Comparison of ENCODE assay signal across 22 cellular contexts in genomic region chr10:101611096-101611495, GRCh38. TPM values are rescaled to one million over a fixed set of nuclear protein-coding genes. Genes with fewer than 3 reads are reported as not detected.
DNase-seq lines count a peak whose midpoint lies in the region; ATAC-seq and TF ChIP-seq lines count a peak whose summit lies in the region.
"Had no signal": no experiment of that assay in that cellular context is flagged by ENCODE, and none has a peak within 500 bp of the region (broad histone marks: within the 10 kb centered on the region; RNA-seq: fewer than 3 reads in every experiment).

No MANE protein-coding gene starts in this region.

- no peak overlapping the region for H3K9ac ChIP-seq in neural progenitor cell

- DNase-seq in activated naive CD4-positive, alpha-beta T cell treated with anti-CD3 and anti-CD28 coated beads, Interleukin-2, amount 50 U/mL, for 16 hours = no peak
- DNase-seq in Daoy (ENCODE audit: low read depth) (peak; percentile 7), neural progenitor cell (ENCODE audit: low spot score) (no peak), ascending aorta (ENCODE audit: low spot score in 2 of 2) (no peak)
- DNase-seq: ACHN; activated CD4-positive, CD25-positive, alpha-beta regulatory T cell treated with anti-CD3 and anti-CD28 coated beads, Interleukin-2, amount 50 U/mL, for 72 hours; caudate nucleus; islet precursor cell; NCI-H1105; NCI-H1930; NCI-H526 had no signal

- H2AFZ ChIP-seq in neural progenitor cell (replicated peaks) = no peak overlapping the region

- H3K4me1 ChIP-seq in neural progenitor cell (peaks cover 58% of the 10 kb centered on the region), ascending aorta (no peaks in the 10 kb centered on the region)
- H3K4me1 ChIP-seq: vagina had no signal

- H4K20me1 ChIP-seq in neural progenitor cell (ENCODE audit: low read depth) = peaks cover 33% of the 10 kb centered on the region

- TF ChIP-seq CTCF in neural progenitor cell (IDR thresholded peaks at IDR 0.05) (no peak), ascending aorta (IDR thresholded peaks at IDR 0.05) (no peak)

- H3K4me1 Mint-ChIP-seq in activated naive CD4-positive, alpha-beta T cell treated with anti-CD3 and anti-CD28 coated beads, Interleukin-2, amount 50 U/mL, for 24 hours = peaks cover 4% of the 10 kb centered on the region
- H3K4me1 Mint-ChIP-seq in activated T-helper 17 cell treated with anti-CD3 and anti-CD28 coated beads, Interleukin-2, amount 50 U/mL, for 72 hours = no peaks in the 10 kb centered on the region
- peaks cover 57% of the 10 kb centered on the region for H3K4me1 Mint-ChIP-seq in neural progenitor cell

- H3K36me3 ChIP-seq in neural progenitor cell = no peaks in the 10 kb centered on the region
- H3K36me3 ChIP-seq in ascending aorta = peaks cover 23 to 59% of the 10 kb centered on the region in 2 donors

- no peak overlapping the region for H3K4me3 Mint-ChIP-seq in activated naive CD4-positive, alpha-beta T cell treated with anti-CD3 and anti-CD28 coated beads, Interleukin-2, amount 50 U/mL, for 24 hours
- no peak overlapping the region for H3K4me3 Mint-ChIP-seq in activated T-helper 17 cell treated with anti-CD3 and anti-CD28 coated beads, Interleukin-2, amount 50 U/mL, for 72 hours
- no peak overlapping the region for H3K4me3 Mint-ChIP-seq in neural progenitor cell
- H3K4me3 Mint-ChIP-seq: dendritic cell treated with granulocyte-macrophage colony-stimulating factor and Interleukin-4, amounts not matched to agents 40 ng/mL and 50 ng/mL, for 4 days; IgD-negative memory B cell; T-helper 1 cell treated with Interleukin-12 subunit alpha and Interleukin-12 subunit beta and Interleukin-4 antibody, amounts not matched to agents 30 μg/mL and 1 μg/mL, for 36 hours had no signal

- H3F3A ChIP-seq in neural progenitor cell (ENCODE audit: low read depth) = peaks cover 44% of the 10 kb centered on the region

- no peaks in the 10 kb centered on the region for H3K79me2 ChIP-seq in neural progenitor cell (ENCODE audit: low read depth)

- H3K36me3 Mint-ChIP-seq in activated naive CD4-positive, alpha-beta T cell treated with anti-CD3 and anti-CD28 coated beads, Interleukin-2, amount 50 U/mL, for 24 hours = peaks cover 3% of the 10 kb centered on the region
- peaks cover 43% of the 10 kb centered on the region for H3K36me3 Mint-ChIP-seq in activated T-helper 17 cell treated with anti-CD3 and anti-CD28 coated beads, Interleukin-2, amount 50 U/mL, for 72 hours (ENCODE audit: low read depth)
- peaks cover 24% of the 10 kb centered on the region for H3K36me3 Mint-ChIP-seq in neural progenitor cell

- no peak overlapping the region for H3K4me2 ChIP-seq in neural progenitor cell
- H3K4me2 ChIP-seq: smooth muscle cell had no signal

- intact Hi-C loops in ascending aorta (cut with DNase I) = no loop called here

- no peak overlapping the region for H3K4me3 ChIP-seq in neural progenitor cell
- no peak overlapping the region for H3K4me3 ChIP-seq in ascending aorta
- H3K4me3 ChIP-seq: lung, smooth muscle cell, thoracic aorta, vagina had no signal

- no peaks in the 10 kb centered on the region for H3K9me3 Mint-ChIP-seq in activated naive CD4-positive, alpha-beta T cell treated with anti-CD3 and anti-CD28 coated beads, Interleukin-2, amount 50 U/mL, for 24 hours
- no peaks in the 10 kb centered on the region for H3K9me3 Mint-ChIP-seq in activated T-helper 17 cell treated with anti-CD3 and anti-CD28 coated beads, Interleukin-2, amount 50 U/mL, for 72 hours
- no peaks in the 10 kb centered on the region for H3K9me3 Mint-ChIP-seq in neural progenitor cell
- H3K9me3 Mint-ChIP-seq: dendritic cell treated with granulocyte-macrophage colony-stimulating factor and Interleukin-4, amounts not matched to agents 40 ng/mL and 50 ng/mL, for 4 days; IgD-negative memory B cell; T-helper 1 cell treated with Interleukin-12 subunit alpha and Interleukin-12 subunit beta and Interleukin-4 antibody, amounts not matched to agents 30 μg/mL and 1 μg/mL, for 36 hours had no signal

- ATAC-seq in activated T-helper 17 cell treated with anti-CD3 and anti-CD28 coated beads, Interleukin-2, amount 50 U/mL, for 72 hours (replicated peaks) = peak; percentile 15
- ATAC-seq in GM19452 (IDR thresholded peaks at IDR 0.05; ENCODE audit: unreplicated experiment) (no peak), HG02840 (IDR thresholded peaks at IDR 0.05; ENCODE audit: low FRiP score, unreplicated experiment) (no peak)

- H3K27me3 ChIP-seq in neural progenitor cell (no peaks in the 10 kb centered on the region), ascending aorta (no peaks in the 10 kb centered on the region)
- H3K27me3 ChIP-seq: vagina had no signal

- no peaks in the 10 kb centered on the region for H3K27me3 Mint-ChIP-seq in activated naive CD4-positive, alpha-beta T cell treated with anti-CD3 and anti-CD28 coated beads, Interleukin-2, amount 50 U/mL, for 24 hours
- H3K27me3 Mint-ChIP-seq in activated T-helper 17 cell treated with anti-CD3 and anti-CD28 coated beads, Interleukin-2, amount 50 U/mL, for 72 hours = no peaks in the 10 kb centered on the region
- H3K27me3 Mint-ChIP-seq in neural progenitor cell (ENCODE audit: insufficient read depth, low read depth) = peaks cover 6% of the 10 kb centered on the region
- H3K27me3 Mint-ChIP-seq: dendritic cell treated with granulocyte-macrophage colony-stimulating factor and Interleukin-4, amounts not matched to agents 40 ng/mL and 50 ng/mL, for 4 days; IgD-negative memory B cell had no signal

- peak overlapping the region; percentile 68 for H3K27ac Mint-ChIP-seq in activated naive CD4-positive, alpha-beta T cell treated with anti-CD3 and anti-CD28 coated beads, Interleukin-2, amount 50 U/mL, for 24 hours
- peak overlapping the region; percentile 80 for H3K27ac Mint-ChIP-seq in activated T-helper 17 cell treated with anti-CD3 and anti-CD28 coated beads, Interleukin-2, amount 50 U/mL, for 72 hours
- H3K27ac Mint-ChIP-seq in neural progenitor cell = peak overlapping the region; percentile 53

- H3K27ac ChIP-seq in neural progenitor cell (no peak overlapping the region), ascending aorta (no peak overlapping the region)
- H3K27ac ChIP-seq: thoracic aorta, vagina had no signal

- H3K9me3 ChIP-seq in neural progenitor cell (ENCODE audit: low read depth) (no peaks in the 10 kb centered on the region), ascending aorta (no peaks in the 10 kb centered on the region)
- H3K9me3 ChIP-seq: thoracic aorta, vagina had no signal

RNA-seq across cellular contexts. Expression of gene DPCD, which starts 23.0 kb away (rescaled TPM):
- total RNA-seq in Daoy (2014; rRNA removed; shearing (Covaris generic)) = 76.1 and 85.7 TPM in 2 replicates
- 10 to 100 TPM; 10.6 to 19.2 TPM for total RNA-seq in activated T-helper 17 cell treated with anti-CD3 and anti-CD28 coated beads, Interleukin-2, amount 50 U/mL, for 72 hours
- total RNA-seq in neural progenitor cell (ENCODE audit: low replicate concordance) = 49.7 and 71.1 TPM in 2 replicates
- 1.3 TPM for total RNA-seq in ascending aorta

RNA-seq across cellular contexts. Expression of gene POLL, which starts 23.0 kb away (rescaled TPM):
- total RNA-seq in Daoy (2014; rRNA removed; shearing (Covaris generic)) = 4.6 and 6.5 TPM in 2 replicates
- 10 to 100 TPM; 26.3 to 46.8 TPM for total RNA-seq in activated T-helper 17 cell treated with anti-CD3 and anti-CD28 coated beads, Interleukin-2, amount 50 U/mL, for 72 hours
- 22.8 and 29.7 TPM in 2 replicates for total RNA-seq in neural progenitor cell (ENCODE audit: low replicate concordance)
- total RNA-seq in ascending aorta = 17.1 TPM
